ENCODE assay signal across 18 cellular contexts in genomic region chr11:48078661-48079060, GRCh38.
DNase-seq lines count a peak whose midpoint lies in the region; ATAC-seq and TF ChIP-seq lines count a peak whose summit lies in the region.
"Had no signal": no experiment of that assay in that cellular context is flagged by ENCODE, and none has a peak within 500 bp of the region (broad histone marks: within the 10 kb centered on the region; RNA-seq: fewer than 3 reads in every experiment).

No MANE protein-coding gene starts in this region.

- H3K27me3 ChIP-seq in CD4-positive, CD25-positive, alpha-beta regulatory T cell (ENCODE audit: control insufficient read depth, insufficient read depth, low read length): no peaks in the 10 kb centered on the region

- DNase-seq in CD4-positive, CD25-positive, alpha-beta regulatory T cell: no peak
- peak; percentile 61 for DNase-seq in NCI-H2171 treated with DMSO at 0.1 percent for 48 hours (lab: John Stamatoyannopoulos, UW)
- peak; percentile 49 for DNase-seq in choroid plexus epithelial cell (ENCODE audit: low read depth)
- no peak for DNase-seq in natural killer cell
- DNase-seq in left cardiac atrium: no peak
- DNase-seq in HCEC 1CT: no peak
- DNase-seq: Calu3, GM23248, NCI-H1436 treated with DMSO at 0.1 percent for 48 hours, NCI-H345, NCI-H526 treated with DMSO at 0.1 percent for 48 hours, OCI-M1 had no signal

- H3K27me3 Mint-ChIP-seq in CD4-positive, CD25-positive, alpha-beta regulatory T cell: no peaks in the 10 kb centered on the region
- no peaks in the 10 kb centered on the region for H3K27me3 Mint-ChIP-seq in natural killer cell (ENCODE audit: low read depth in 2 of 2)

- no peak for ATAC-seq in CD4-positive, CD25-positive, alpha-beta regulatory T cell (ENCODE audit: low read depth in 2 of 2)
- ATAC-seq in natural killer cell: no peak
- no peak for ATAC-seq in left cardiac atrium
- no peak for ATAC-seq in HG02759 (IDR thresholded peaks at IDR 0.05; ENCODE audit: unreplicated experiment)
- no peak for ATAC-seq in HG02970 (IDR thresholded peaks at IDR 0.05; ENCODE audit: low FRiP score, unreplicated experiment)
- ATAC-seq: A549, GM12878 had no signal

- no peaks in the 10 kb centered on the region for H3K9me3 ChIP-seq in CD4-positive, CD25-positive, alpha-beta regulatory T cell (ENCODE audit: control insufficient read depth in 2 of 2, low read length in 2 of 2)
- H3K9me3 ChIP-seq: A549 had no signal

- no peak overlapping the region for H3K4me3 ChIP-seq in CD4-positive, CD25-positive, alpha-beta regulatory T cell (ENCODE audit: low read depth, low read length)
- no peak overlapping the region for H3K4me3 ChIP-seq in choroid plexus epithelial cell (ENCODE audit: low read depth, low read length)
- H3K4me3 ChIP-seq: A549, GM12878, GM23248 had no signal

- intact Hi-C loops in natural killer cell (cut with micrococcal nuclease) (no loop called here), left cardiac atrium (cut with DNase I) (no loop called here)

- H3K27ac Mint-ChIP-seq in CD4-positive, CD25-positive, alpha-beta regulatory T cell: peak overlapping the region in 2 of 3 donors; percentile 56 to 78
- H3K27ac Mint-ChIP-seq in natural killer cell: peak overlapping the region; percentile 79 to 91

- no peak overlapping the region for H3K27ac ChIP-seq in CD4-positive, CD25-positive, alpha-beta regulatory T cell (ENCODE audit: insufficient read depth, low read length, poor library complexity, severe bottlenecking)
- H3K27ac ChIP-seq: A549, GM23248, RWPE1 had no signal

- H3K4me3 Mint-ChIP-seq in CD4-positive, CD25-positive, alpha-beta regulatory T cell: peak overlapping the region in 1 of 4 donors; percentile 76
- no peak overlapping the region for H3K4me3 Mint-ChIP-seq in natural killer cell
- H3K4me3 Mint-ChIP-seq: CD14-positive monocyte had no signal

- peaks cover 5% of the 10 kb centered on the region for H3K36me3 ChIP-seq in CD4-positive, CD25-positive, alpha-beta regulatory T cell (ENCODE audit: control insufficient read depth, insufficient read depth, low read length)

- TF ChIP-seq CTCF in choroid plexus epithelial cell (conservative IDR thresholded peaks at IDR 0.05; ENCODE audit: low read depth, low read length) (no peak), natural killer cell (IDR thresholded peaks at IDR 0.05) (no peak)

- peaks cover 29% of the 10 kb centered on the region for H3K4me1 ChIP-seq in CD4-positive, CD25-positive, alpha-beta regulatory T cell (ENCODE audit: control insufficient read depth, insufficient read depth, low read length, poor library complexity, severe bottlenecking)

- H3K4me1 Mint-ChIP-seq in CD4-positive, CD25-positive, alpha-beta regulatory T cell: peaks cover 15 to 74% (median 59%) of the 10 kb centered on the region in 4 donors
- peaks cover 76 to 77% of the 10 kb centered on the region in 2 donors for H3K4me1 Mint-ChIP-seq in natural killer cell

- peaks cover 36% of the 10 kb centered on the region for H3K36me3 Mint-ChIP-seq in CD4-positive, CD25-positive, alpha-beta regulatory T cell
- no peaks in the 10 kb centered on the region for H3K36me3 Mint-ChIP-seq in natural killer cell

- no peaks in the 10 kb centered on the region for H3K9me3 Mint-ChIP-seq in CD4-positive, CD25-positive, alpha-beta regulatory T cell
- no peaks in the 10 kb centered on the region for H3K9me3 Mint-ChIP-seq in natural killer cell
- H3K9me3 Mint-ChIP-seq: CD14-positive monocyte had no signal

Comparison
In these comparisons a context has a peak if more than half of its experiments do, and no peak if none do; other contexts are left out.
1. DNase-seq: peak in NCI-H2171 treated with DMSO at 0.1 percent for 48 hours (single experiment) and choroid plexus epithelial cell (single experiment); none in CD4-positive, CD25-positive, alpha-beta regulatory T cell (0 of 3), natural killer cell (single experiment), left cardiac atrium (single experiment) and HCEC 1CT (single experiment).